In the genomic region with DNA sequence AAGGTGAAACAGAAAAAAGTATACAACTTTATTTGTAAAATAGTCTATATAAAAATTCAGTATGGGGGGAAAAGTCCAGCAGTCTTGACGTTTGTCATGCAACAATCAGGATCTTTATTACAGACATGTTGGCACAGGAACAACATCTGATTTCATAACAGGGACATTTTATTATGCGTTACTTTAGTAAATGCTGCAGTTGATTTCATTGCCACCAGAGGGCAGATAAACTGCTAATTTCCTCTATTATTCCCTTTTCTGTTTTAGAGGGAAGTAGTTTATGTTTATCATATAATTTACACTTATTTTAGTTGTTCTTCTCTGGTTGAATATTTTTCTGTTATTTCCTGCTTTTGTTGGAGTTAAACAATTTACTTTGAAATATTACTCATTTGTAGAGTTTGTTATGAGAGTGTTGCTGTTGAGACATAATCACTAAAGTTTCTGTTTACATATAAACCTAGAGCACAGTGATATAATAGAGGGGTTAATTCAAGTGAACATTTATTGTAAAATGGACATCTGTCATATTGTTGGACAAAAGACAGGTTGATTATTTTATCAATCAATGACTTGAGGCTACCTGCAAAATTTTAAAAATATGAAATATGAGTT, we compare ENCODE assay signal across 8 cellular contexts. TPM values are rescaled to one million over a fixed set of nuclear protein-coding genes. Genes with fewer than 3 reads are reported as not detected.
DNase-seq lines count a peak whose midpoint lies in the region; ATAC-seq, FAIRE-seq and TF ChIP-seq lines count a peak whose summit lies in the region.

No MANE protein-coding gene starts in this region.

- H3K9ac ChIP-seq in mammary epithelial cell (ENCODE audit: insufficient read depth, low read length) = peak overlapping the region; percentile 1

- H3K9me3 ChIP-seq in A549 = no peaks in the 10 kb centered on the region; the same call in 2 of the 3 replicates
- no peaks in the 10 kb centered on the region for H3K9me3 ChIP-seq in mammary epithelial cell (replicated peaks; ENCODE audit: insufficient read depth, low read length)
- H3K9me3 ChIP-seq in lung (ENCODE audit: control insufficient read depth in 2 of 2, insufficient read depth in 1 of 2, low read length in 1 of 2) = no peaks in the 10 kb centered on the region

- no peaks in the 10 kb centered on the region for H3K27me3 ChIP-seq in mammary epithelial cell (ENCODE audit: insufficient read depth, low read length)
- H3K27me3 ChIP-seq in lung (ENCODE audit: control insufficient read depth, insufficient read depth) = no peaks in the 10 kb centered on the region

- peak; percentile 32 for FAIRE-seq in A549 (lab: Jason Lieb, UNC)

- peaks cover 4% of the 10 kb centered on the region; the same call in 2 of the 3 replicates for H3K4me1 ChIP-seq in A549
- H3K4me1 ChIP-seq in mammary epithelial cell (ENCODE audit: insufficient read depth, low read length) = peaks cover 15% of the 10 kb centered on the region
- no peaks in the 10 kb centered on the region for H3K4me1 ChIP-seq in lung (ENCODE audit: control insufficient read depth in 2 of 2, insufficient read depth in 2 of 2, low read length in 2 of 2)

- in situ Hi-C loops in mammary epithelial cell (cut with MboI; ENCODE audit: low sequenced_read_pairs in 2 of 2) = loop anchor here (10.0 to 25.0 kb wide), 2 partner anchors 95 to 943 kb away; no protein-coding TSS in a partner anchor

- no peaks in the 10 kb centered on the region for H4K20me1 ChIP-seq in mammary epithelial cell (ENCODE audit: insufficient read depth, low read length)

- no peak overlapping the region for H2AFZ ChIP-seq in mammary epithelial cell (ENCODE audit: low read depth, low read length)

- CTCF ChIA-PET in A549 (lab: Yijun Ruan, JAX) = interaction anchor here (0.6 to 1.7 kb wide), 5 partner anchors 8 to 1166 kb away, joined by 3 to 4 read pairs (median 3); no protein-coding TSS in a partner anchor
- CTCF ChIA-PET in GM10248 (lab: Yijun Ruan, JAX) = interaction anchor here (0.7 to 1.0 kb wide), 2 partner anchors 9 to 112 kb away, joined by 4 to 6 read pairs; no protein-coding TSS in a partner anchor
- CTCF ChIA-PET in mammary epithelial cell (lab: Charles Lee; ENCODE audit: low non-redundant PET) = interaction anchor here (0.6 to 0.9 kb wide), 2 partner anchors 215 to 950 kb away, joined by 4 to 6 read pairs; no protein-coding TSS in a partner anchor

- intact Hi-C loops in mammary epithelial cell (cut with micrococcal nuclease) = loop anchor here (1.0 to 10.0 kb wide), 6 partner anchors 99 to 1135 kb away; no protein-coding TSS in a partner anchor

- H3K4me2 ChIP-seq in A549 (no peak overlapping the region), mammary epithelial cell (ENCODE audit: insufficient read depth, low read depth, low read length) (peak overlapping the region; percentile 98)

- no peaks in the 10 kb centered on the region for H3K36me3 ChIP-seq in mammary epithelial cell (ENCODE audit: insufficient read depth, low read length)
- H3K36me3 ChIP-seq in lung (ENCODE audit: control insufficient read depth in 2 of 2, insufficient read depth in 2 of 2, low read length in 2 of 2) = no peaks in the 10 kb centered on the region

- ATAC-seq in A549 (no peak), lung (ENCODE audit: insufficient read depth, low FRiP score) (no peak), GM21526 (IDR thresholded peaks at IDR 0.05; ENCODE audit: low FRiP score, unreplicated experiment) (no peak)

- POLR2A ChIA-PET in A549 (lab: Yijun Ruan, JAX) (no interaction called here), GM10248 (lab: Yijun Ruan, JAX) (no interaction called here)

- peak; percentile 50 to 54 for TF ChIP-seq RAD21 in A549 (conservative IDR thresholded peaks at IDR 0.05 in 1 of 2, IDR thresholded peaks at IDR 0.05 in 1 of 2)

- no peak overlapping the region for H3K4me3 ChIP-seq in A549
- peak overlapping the region in 1 of 3 experiments; percentile 71 for H3K4me3 ChIP-seq in mammary epithelial cell (replicated peaks in 1 of 3; ENCODE audit: insufficient read depth in 1 of 3, low read depth in 2 of 3, low read length in 3 of 3)
- no peak overlapping the region for H3K4me3 ChIP-seq in lung

- peaks cover 31% of the 10 kb centered on the region for H3K79me2 ChIP-seq in mammary epithelial cell (ENCODE audit: insufficient read depth, low read length)

- TF ChIP-seq EP300 in A549 (IDR thresholded peaks at IDR 0.05) = no peak

- dilution Hi-C loops in mammary epithelial cell (cut with HindIII; ENCODE audit: low sequenced_read_pairs) = no loop called here

- TF ChIP-seq POLR2A in A549 (IDR thresholded peaks at IDR 0.05; ENCODE audit: low read length) = no peak

- TF ChIP-seq CTCF in A549 (IDR thresholded peaks at IDR 0.05) = peak; percentile 63
- peak; percentile 63 for TF ChIP-seq CTCF in GM10248 (IDR thresholded peaks at IDR 0.05; ENCODE audit: control extremely low read depth, extremely low read depth, low read depth, missing control alignments)
- TF ChIP-seq CTCF in mammary epithelial cell (conservative IDR thresholded peaks at IDR 0.05 in 1 of 2, IDR thresholded peaks at IDR 0.05 in 1 of 2; ENCODE audit: extremely low read depth in 1 of 2, insufficient read depth in 1 of 2, low read depth in 1 of 2, low read length in 2 of 2) = peak; percentile 68 to 91
- peak; percentile 45 for TF ChIP-seq CTCF in lung (IDR thresholded peaks at IDR 0.05; ENCODE audit: control extremely low read depth, extremely low read depth)

- no peak overlapping the region for H3K27ac ChIP-seq in A549
- H3K27ac ChIP-seq in mammary epithelial cell (ENCODE audit: insufficient read depth, low read depth, low read length) = peak overlapping the region; percentile 29
- H3K27ac ChIP-seq in lung (ENCODE audit: low read depth in 1 of 2, low read length in 1 of 2) = no peak overlapping the region

- DNase-seq in A549 (ENCODE audit: low read depth in 1 of 2, low spot score in 1 of 2) (peak; percentile 20 to 52), GM10248 (ENCODE audit: extremely low spot score) (peak; percentile 29), NCI-H146 (lab: John Stamatoyannopoulos, UW) (peak; percentile 38), mammary epithelial cell (peak; percentile 76), lung (ENCODE audit: low spot score) (no peak), NCI-H774 (lab: John Stamatoyannopoulos, UW) (no peak)
- DNase-seq in activated T-cell treated with anti-CD3 and anti-CD28 coated beads, Interleukin-2, amount 50 U/mL, for 1 hour = no peak

- BruUV-seq in mammary epithelial cell (replicated peaks; lab: Mats Ljungman, UMichigan) = no TSS peak

- 1% methylated on average over 2 of the region's 2 CpGs for WGBS in A549 (ENCODE audit: missing lambda C conversion rate)
- 3% methylated on average over 2 of the region's 2 CpGs for whole genome bisulfite sequencing in mammary epithelial cell (ENCODE audit: low coverage, missing lambda C conversion rate)
- 1 to 2% methylated on average over 2 of the region's 2 CpGs for WGBS in lung, 2 donors

TF ChIP-seq in A549, 52 proteins besides CTCF, POLR2A, EP300 and RAD21:
- TF ChIP-seq SMC3 (IDR thresholded peaks at IDR 0.05) (peak; percentile 80), ELK1 (IDR thresholded peaks at IDR 0.05; ENCODE audit: low read depth, low read length) (no peak), KDM1A (IDR thresholded peaks at IDR 0.05; ENCODE audit: low read depth) (no peak), HEYL (CRISPR knock-in tag; IDR thresholded peaks at IDR 0.05) (no peak), RCOR1 (IDR thresholded peaks at IDR 0.05; ENCODE audit: low read depth, low read length) (no peak), CBX2 (IDR thresholded peaks at IDR 0.05; ENCODE audit: borderline replicate concordance, low read depth) (no peak), CHD4 (IDR thresholded peaks at IDR 0.05; ENCODE audit: borderline replicate concordance) (no peak)

RNA-seq across cellular contexts. Expression of gene PLXDC2, which starts 3.3 kb away (rescaled TPM):
- polyA plus RNA-seq in A549 (2011; rRNA removed) (0.09 and 0.17 TPM in 2 replicates), A549 (2017; fragmentation: RNase III; extraction: RNeasy Plus Mini Kit Qiagen cat#74134 plus additional on column Dnase treatment) (0.03 to 0.08 TPM (median 0.07 TPM) in 3 replicates), mammary epithelial cell (13.0 TPM), lung (10 to 100 TPM; 11.8 to 19.6 TPM)
- under 0.01 and 0.01 TPM in 2 replicates for polyA plus RNA-seq in A549 (2012; cell fraction: cytosol; rRNA removed)
- polyA plus RNA-seq in A549 (2012; cell fraction: nucleus; rRNA removed) = 0.02 TPM in 2 replicates
- polyA minus RNA-seq in A549 (2011; rRNA and poly(A)+ RNA removed) = 0.12 and 0.15 TPM in 2 replicates
- total RNA-seq in mammary epithelial cell (100 to 1,000 TPM in 1 of 2 donors, 10 to 100 TPM in 1; 20.0 to 124 TPM), lung (10 to 100 TPM; 61.9 to 99.6 TPM)
- polyA minus RNA-seq in mammary epithelial cell = 24.5 TPM

Comparison
In these comparisons a context has a peak if more than half of its experiments do, and no peak if none do; other contexts are left out.
1. DNase-seq: peak in A549 (2 of 2), GM10248 (single experiment), NCI-H146 (single experiment) and mammary epithelial cell (single experiment); none in lung (single experiment), NCI-H774 (single experiment) and activated T-cell treated with anti-CD3 and anti-CD28 coated beads, Interleukin-2, amount 50 U/mL, for 1 hour (single experiment).
2. RNA of gene PLXDC2, which starts 3.3 kb away (polyA plus RNA-seq): 11.8 to 19.6 TPM in lung and 13.0 TPM in mammary epithelial cell (single experiment); under 0.01 to 0.17 TPM in A549; every median in the first group is over 10 times any median in the second.
3. Peak in every context shown above with its lines, with median percentiles within 50 percentile points of each other: CTCF ChIP-seq.